13 cellular contexts compared by ENCODE assay signal in genomic region chr16:4390266-4391260, GRCh38. TPM values are rescaled to one million over a fixed set of nuclear protein-coding genes. Genes with fewer than 3 reads are reported as not detected.
A peak's percentile ranks its signal among the peaks of the same experiment; 100 is the strongest.
DNase-seq lines count a peak whose midpoint lies in the region; ATAC-seq and TF ChIP-seq lines count a peak whose summit lies in the region.
"Had no signal": no experiment of that assay in that cellular context is flagged by ENCODE, and none has a peak within 500 bp of the region (broad histone marks: within the 10 kb centered on the region; RNA-seq: fewer than 3 reads in every experiment).

No MANE protein-coding gene starts in this region.

- no peak for DNase-seq in A673 (ENCODE audit: low spot score)
- DNase-seq in HFF-Myc (ENCODE audit: extremely low read depth, low read depth) = no peak
- peak; percentile 69 for DNase-seq in coronary artery (ENCODE audit: low spot score)
- no peak for DNase-seq in mesenchymal stem cell
- no peak for DNase-seq in pons (ENCODE audit: low spot score)
- no peak for DNase-seq in ecto neural progenitor cell (ENCODE audit: low spot score)
- DNase-seq in KG1 (lab: John Stamatoyannopoulos, UW) = no peak
- DNase-seq: activated gamma-delta T cell treated with Interleukin-2 at 50 U/mL for 16 hours; GM23248; NCI-H226; stimulated activated naive CD4-positive, alpha-beta T cell treated with Interleukin-2 at 50 U/mL for 16 hours had no signal

- no peaks in the 10 kb centered on the region for H3K36me3 ChIP-seq in A673 (ENCODE audit: insufficient read depth, low read length, poor library complexity, severe bottlenecking)
- peaks cover 11 to 47% of the 10 kb centered on the region in 2 experiments for H3K36me3 ChIP-seq in mesenchymal stem cell (ENCODE audit: control insufficient read depth in 1 of 2, insufficient read depth in 2 of 2, low read depth in 1 of 2, low read length in 2 of 2)

- POLR2A ChIA-PET in A673 (lab: Charles Lee; ENCODE audit: low non-redundant PET) = no interaction called here

- H2AFZ ChIP-seq in mesenchymal stem cell (ENCODE audit: low read depth, low read length) = no peak overlapping the region
- H2AFZ ChIP-seq: GM23248 had no signal

- no TSS peak for BruUV-seq in A673 (replicated peaks; lab: Mats Ljungman, UMichigan)

- no peak overlapping the region for H2BK12ac ChIP-seq in mesenchymal stem cell (ENCODE audit: low read length in 2 of 2)

- H3K23ac ChIP-seq in mesenchymal stem cell (ENCODE audit: low read length in 2 of 2) = no peak overlapping the region

- H3K4me1 ChIP-seq in A673 (ENCODE audit: insufficient read depth, low read length, poor library complexity, severe bottlenecking) (peaks cover 43% of the 10 kb centered on the region), mesenchymal stem cell (ENCODE audit: control insufficient read depth, insufficient read depth, low read depth, low read length) (peaks cover 63% of the 10 kb centered on the region)
- H3K4me1 ChIP-seq: body of pancreas had no signal

- H2BK5ac ChIP-seq in mesenchymal stem cell (ENCODE audit: low read depth, low read length, poor library complexity, severe bottlenecking) = no peak overlapping the region

- H3K27ac ChIP-seq in A673 (ENCODE audit: low read depth, low read length, poor library complexity, severe bottlenecking) (peak overlapping the region; percentile 82), coronary artery (peak overlapping the region; percentile 94 to 98), mesenchymal stem cell (ENCODE audit: low read length, poor library complexity, severe bottlenecking) (no peak overlapping the region)
- H3K27ac ChIP-seq: body of pancreas, GM23248 had no signal

- WGBS in mesenchymal stem cell = 84% methylated on average over 18 of the region's 18 CpGs

- no peak overlapping the region for H3K4me2 ChIP-seq in mesenchymal stem cell (ENCODE audit: low read length, poor library complexity, severe bottlenecking)

- no peak overlapping the region for H3K4me3 ChIP-seq in A673 (ENCODE audit: low read depth, low read length, poor library complexity, severe bottlenecking)
- H3K4me3 ChIP-seq in HFF-Myc (replicated peaks; ENCODE audit: low read depth, low read length) = no peak overlapping the region
- no peak overlapping the region for H3K4me3 ChIP-seq in coronary artery
- H3K4me3 ChIP-seq in mesenchymal stem cell (ENCODE audit: insufficient read depth in 1 of 2, low read depth in 1 of 2, low read length in 2 of 2) = no peak overlapping the region
- H3K4me3 ChIP-seq: body of pancreas, GM23248 had no signal

- H3K4ac ChIP-seq in mesenchymal stem cell (ENCODE audit: low read depth in 1 of 2, low read length in 2 of 2) = no peak overlapping the region

- H4K8ac ChIP-seq in mesenchymal stem cell (ENCODE audit: low read length) = no peak overlapping the region

- no peak overlapping the region for H2BK120ac ChIP-seq in mesenchymal stem cell (ENCODE audit: low read depth, low read length)

- H3K18ac ChIP-seq in mesenchymal stem cell (ENCODE audit: low read depth in 1 of 2, low read length in 2 of 2) = no peak overlapping the region

- no peaks in the 10 kb centered on the region for H3K27me3 ChIP-seq in A673 (replicated peaks; ENCODE audit: insufficient read depth, low read depth, low read length, poor library complexity)
- H3K27me3 ChIP-seq in mesenchymal stem cell (ENCODE audit: control insufficient read depth in 1 of 2, insufficient read depth in 1 of 2, low read length in 2 of 2) = no peaks in the 10 kb centered on the region
- H3K27me3 ChIP-seq: body of pancreas had no signal

- peaks cover 2% of the 10 kb centered on the region for H3K79me1 ChIP-seq in mesenchymal stem cell (replicated peaks; ENCODE audit: low read length, poor library complexity, severe bottlenecking)

- no peak overlapping the region for H3K9ac ChIP-seq in mesenchymal stem cell (ENCODE audit: low read length)
- H3K9ac ChIP-seq: GM23248 had no signal

- peak overlapping the region; percentile 47 for H2AK5ac ChIP-seq in mesenchymal stem cell (ENCODE audit: low read length, severe bottlenecking)

- H2BK15ac ChIP-seq in mesenchymal stem cell (ENCODE audit: low read depth, poor library complexity, severe bottlenecking) = no peak overlapping the region

- CTCF ChIA-PET in A673 (lab: Charles Lee) = no interaction called here

- no peak overlapping the region for H4K91ac ChIP-seq in mesenchymal stem cell (ENCODE audit: low read length)

- no peak; the same call in 1 of the 2 replicates for TF ChIP-seq CTCF in A673 (conservative IDR thresholded peaks at IDR 0.05; ENCODE audit: low read depth, low read length)
- peak; percentile 29 for TF ChIP-seq CTCF in HFF-Myc (IDR thresholded peaks at IDR 0.05; ENCODE audit: low read depth, low read length, missing control alignments)
- TF ChIP-seq CTCF in coronary artery (IDR thresholded peaks at IDR 0.05) = no peak

- H3K9me3 ChIP-seq in A673 (ENCODE audit: low read depth, low read length, poor library complexity, severe bottlenecking) (no peaks in the 10 kb centered on the region), mesenchymal stem cell (ENCODE audit: control insufficient read depth, low read length) (no peaks in the 10 kb centered on the region)
- H3K9me3 ChIP-seq: body of pancreas had no signal

- intact Hi-C loops in A673 (cut with micrococcal nuclease; ENCODE audit: unreplicated experiment) = no loop called here

- H3K14ac ChIP-seq in mesenchymal stem cell (ENCODE audit: low read length in 2 of 2) = no peak overlapping the region

- ATAC-seq in HG03520 (IDR thresholded peaks at IDR 0.05; ENCODE audit: unreplicated experiment) = no peak
- ATAC-seq: body of pancreas had no signal

RNA-seq across cellular contexts. Expression of gene VASN, which starts 18.9 kb away (rescaled TPM):
- 5.4 and 6.6 TPM in 2 replicates for total RNA-seq in A673 (2021)
- 127 TPM for polyA plus RNA-seq in mesenchymal stem cell (2013, experiment 1 of 2)
- polyA plus RNA-seq in mesenchymal stem cell (2013, experiment 2 of 2) = 127 TPM

RNA-seq across cellular contexts. Expression of gene CORO7, which starts 25.8 kb away (rescaled TPM):
- total RNA-seq in A673 (2021) = 24.4 and 31.2 TPM in 2 replicates
- 25.5 TPM for polyA plus RNA-seq in mesenchymal stem cell (2013, experiment 1 of 2)
- polyA plus RNA-seq in mesenchymal stem cell (2013, experiment 2 of 2) = 22.1 TPM

RNA-seq across cellular contexts. Expression of gene DNAJA3, which starts 35.1 kb away (rescaled TPM):
- total RNA-seq in A673 (2021) = 101 and 105 TPM in 2 replicates
- 27.3 TPM for polyA plus RNA-seq in mesenchymal stem cell (2013, experiment 1 of 2)
- polyA plus RNA-seq in mesenchymal stem cell (2013, experiment 2 of 2) = 27.3 TPM

RNA-seq across cellular contexts. Expression of gene PAM16, which starts 39.4 kb away (rescaled TPM):
- total RNA-seq in A673 (2021) = 89.7 and 90.3 TPM in 2 replicates
- polyA plus RNA-seq in mesenchymal stem cell (2013, experiment 1 of 2) = 39.3 TPM
- 43.3 TPM for polyA plus RNA-seq in mesenchymal stem cell (2013, experiment 2 of 2)
